Comparison of ENCODE assay signal across 8 cellular contexts in the genomic region with DNA sequence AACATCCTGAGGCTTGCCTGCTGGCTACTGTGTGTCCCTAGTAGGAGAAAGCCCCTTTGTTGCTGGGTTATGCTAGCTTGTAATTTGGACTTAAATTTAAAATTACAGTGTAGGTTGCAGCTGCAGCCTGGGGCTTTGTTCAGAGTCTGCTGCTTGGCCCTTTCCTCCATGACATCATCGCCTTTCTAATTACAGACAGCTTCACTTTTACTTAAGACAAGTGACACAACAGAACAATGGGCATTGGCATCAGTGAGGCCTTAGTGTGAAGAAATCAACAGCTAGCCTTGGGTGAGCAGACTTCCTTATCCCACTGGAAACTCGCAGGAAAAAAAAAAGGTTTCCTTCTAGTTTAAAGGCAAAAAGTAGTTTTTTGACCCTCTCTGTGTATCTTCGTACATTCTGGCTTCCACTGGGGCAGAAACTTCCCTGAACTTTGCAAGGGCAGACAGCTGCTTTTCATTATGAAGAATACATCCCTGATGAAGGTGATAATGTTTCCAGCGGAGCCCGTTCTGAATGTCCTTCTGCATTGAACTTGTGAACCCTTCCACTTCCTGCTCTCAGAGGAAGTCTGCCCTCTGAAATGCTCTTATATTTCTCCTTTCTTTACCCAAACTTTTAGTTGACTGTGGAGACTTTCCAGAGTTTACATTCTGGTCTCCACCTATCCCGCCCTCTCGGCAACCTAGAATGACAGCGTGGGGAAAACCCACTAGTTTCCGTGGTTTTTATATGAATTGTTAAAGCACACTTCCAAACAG.
DNase-seq lines count a peak whose midpoint lies in the region; ATAC-seq, FAIRE-seq and TF ChIP-seq lines count a peak whose summit lies in the region.

No MANE protein-coding gene starts in this region.

- in situ Hi-C loops in astrocyte of the spinal cord (cut with HindIII; ENCODE audit: low sequenced_read_pairs): no loop called here

- no peaks in the 10 kb centered on the region for H3K36me3 ChIP-seq in mucosa of descending colon (ENCODE audit: low read depth)
- H3K36me3 ChIP-seq in kidney (ENCODE audit: control insufficient read depth in 1 of 2, insufficient read depth in 2 of 2, low read length in 2 of 2): no peaks in the 10 kb centered on the region

- no peaks in the 10 kb centered on the region for H3K9me3 ChIP-seq in mucosa of descending colon
- H3K9me3 ChIP-seq in kidney (ENCODE audit: control insufficient read depth in 1 of 2, low read length in 2 of 2): no peaks in the 10 kb centered on the region

- H3K4me1 ChIP-seq in mucosa of descending colon (ENCODE audit: low read depth) (no peaks in the 10 kb centered on the region), kidney (ENCODE audit: control insufficient read depth in 1 of 2, insufficient read depth in 1 of 2, low read depth in 1 of 2, low read length in 2 of 2) (peaks cover 3 to 4% of the 10 kb centered on the region in 2 donors)

- no peak for FAIRE-seq in kidney (lab: Jason Lieb, UNC)

- H3K9ac ChIP-seq in kidney (ENCODE audit: low read length in 2 of 2): no peak overlapping the region

- TF ChIP-seq CTCF in astrocyte of the spinal cord (IDR thresholded peaks at IDR 0.05; ENCODE audit: low read depth, low read length): no peak
- no peak for TF ChIP-seq CTCF in mucosa of descending colon (IDR thresholded peaks at IDR 0.05)
- TF ChIP-seq CTCF in kidney (IDR thresholded peaks at IDR 0.05; ENCODE audit: borderline replicate concordance, extremely low read depth, insufficient read depth): no peak

- intact Hi-C loops in mucosa of descending colon (cut with DNase I, micrococcal nuclease) (no loop called here), kidney (cut with DNase I) (no loop called here)

- H3K27ac ChIP-seq in kidney (ENCODE audit: low read depth in 2 of 2, low read length in 2 of 2): peak overlapping the region in 1 of 2 donors; percentile 47

- DNase-seq in Ammon's horn (ENCODE audit: low spot score) (peak; percentile 8), NCI-H1417 treated with DMSO at 0.1 percent for 48 hours (lab: John Stamatoyannopoulos, UW) (peak; percentile 40), astrocyte of the spinal cord (ENCODE audit: low read depth, low spot score) (peak; percentile 43), mucosa of descending colon (no peak), kidney (no peak)
- no peak for DNase-seq in effector CD4-positive, alpha-beta T cell

- no peak overlapping the region for H3K4me3 ChIP-seq in astrocyte of the spinal cord (ENCODE audit: low read depth, low read length)
- no peak overlapping the region for H3K4me3 ChIP-seq in mucosa of descending colon
- H3K4me3 ChIP-seq in kidney (ENCODE audit: low read length in 2 of 2): no peak overlapping the region

- peak; percentile 40 for ATAC-seq in mucosa of descending colon
- ATAC-seq in GM18520 (IDR thresholded peaks at IDR 0.05; ENCODE audit: unreplicated experiment): no peak
- no peak for ATAC-seq in HG02885 (IDR thresholded peaks at IDR 0.05; ENCODE audit: poor library complexity, unreplicated experiment)

Comparison
In these comparisons a context has a peak if more than half of its experiments do, and no peak if none do; other contexts are left out.
1. DNase-seq: peak in Ammon's horn (single experiment), NCI-H1417 treated with DMSO at 0.1 percent for 48 hours (single experiment) and astrocyte of the spinal cord (single experiment); none in mucosa of descending colon (0 of 3), kidney (single experiment) and effector CD4-positive, alpha-beta T cell (single experiment).